In genomic region chr17:57535652-57536018, GRCh38 we compare ENCODE assay signal across 3 cellular contexts.
TF ChIP-seq lines count a peak whose summit lies in the region.

No MANE protein-coding gene starts in this region.

TF ChIP-seq in IMR-90, 13 proteins besides CTCF, POLR2A, EP300 and RAD21 (continued from another document):
- TF ChIP-seq CHD1 (IDR thresholded peaks at IDR 0.05; ENCODE audit: low read depth, low read length) (no peak), SMC3 (IDR thresholded peaks at IDR 0.05; ENCODE audit: low read depth, low read length) (no peak), FOS (IDR thresholded peaks at IDR 0.05; ENCODE audit: low read depth, low read length) (no peak), BHLHE40 (IDR thresholded peaks at IDR 0.05; ENCODE audit: low read depth, low read length) (no peak), RFX5 (IDR thresholded peaks at IDR 0.05; ENCODE audit: low read depth, low read length) (no peak), MAFK (IDR thresholded peaks at IDR 0.05; ENCODE audit: low read depth, low read length) (no peak), NFE2L2 (IDR thresholded peaks at IDR 0.05; ENCODE audit: low read depth, low read length) (no peak), ELK1 (IDR thresholded peaks at IDR 0.05; ENCODE audit: borderline replicate concordance, low read depth, low read length) (no peak)

TF ChIP-seq in liver, 16 proteins besides CTCF, POLR2A, EP300 and RAD21 (continued from another document):
- peak; percentile 56 for TF ChIP-seq YY1 (IDR thresholded peaks at IDR 0.05)
- TF ChIP-seq JUND (IDR thresholded peaks at IDR 0.05), result peak in 1 of 2 donors; percentile 10
- peak; percentile 42 to 46 for TF ChIP-seq RXRA (IDR thresholded peaks at IDR 0.05)
- TF ChIP-seq HNF4A (conservative IDR thresholded peaks at IDR 0.05), result peak; percentile 60 to 72
TF ChIP-seq in liver: peak in this region for 4.

TF ChIP-seq in WTC11, 78 proteins besides CTCF, POLR2A, EP300 and RAD21 (continued from another document):
- no peak for TF ChIP-seq ATF2 (CRISPR knock-in tag; IDR thresholded peaks at IDR 0.05; ENCODE audit: borderline replicate concordance, low read depth)
- no peak for TF ChIP-seq OVOL2 (CRISPR knock-in tag; IDR thresholded peaks at IDR 0.05; ENCODE audit: borderline replicate concordance)
- TF ChIP-seq TP53 (CRISPR knock-in tag; IDR thresholded peaks at IDR 0.05), result no peak
- TF ChIP-seq NFYB (CRISPR knock-in tag; conservative IDR thresholded peaks at IDR 0.05; ENCODE audit: low read depth), result no peak
- TF ChIP-seq USF1 (CRISPR knock-in tag; IDR thresholded peaks at IDR 0.05), result no peak
- no peak for TF ChIP-seq ETV6 (CRISPR knock-in tag; IDR thresholded peaks at IDR 0.05)
- no peak for TF ChIP-seq ZNF138 (CRISPR knock-in tag; conservative IDR thresholded peaks at IDR 0.05)
- TF ChIP-seq GTF2I (CRISPR knock-in tag; conservative IDR thresholded peaks at IDR 0.05), result no peak
- no peak for TF ChIP-seq ZNF219 (CRISPR knock-in tag; IDR thresholded peaks at IDR 0.05; ENCODE audit: borderline replicate concordance)
- no peak for TF ChIP-seq ZNF281 (CRISPR knock-in tag; IDR thresholded peaks at IDR 0.05)
- no peak for TF ChIP-seq ARID4B (CRISPR knock-in tag; IDR thresholded peaks at IDR 0.05; ENCODE audit: borderline replicate concordance)
- TF ChIP-seq MXD4 (CRISPR knock-in tag; IDR thresholded peaks at IDR 0.05; ENCODE audit: borderline replicate concordance), result no peak
- no peak for TF ChIP-seq ZNF423 (CRISPR knock-in tag; IDR thresholded peaks at IDR 0.05)
- no peak for TF ChIP-seq ZSCAN18 (CRISPR knock-in tag; IDR thresholded peaks at IDR 0.05)
- TF ChIP-seq CBFB (CRISPR knock-in tag; IDR thresholded peaks at IDR 0.05; ENCODE audit: low read depth), result no peak
- TF ChIP-seq PREB (CRISPR knock-in tag; IDR thresholded peaks at IDR 0.05; ENCODE audit: borderline replicate concordance), result no peak
- no peak for TF ChIP-seq E2F4 (CRISPR knock-in tag; IDR thresholded peaks at IDR 0.05; ENCODE audit: borderline replicate concordance, low read depth)
- TF ChIP-seq SMAD4 (CRISPR knock-in tag; IDR thresholded peaks at IDR 0.05), result no peak
- no peak for TF ChIP-seq ZBTB21 (CRISPR knock-in tag; IDR thresholded peaks at IDR 0.05; ENCODE audit: borderline replicate concordance)
